In genomic region chr11:44610556-44610955, GRCh38 we compare ENCODE assay signal across 19 cellular contexts. TPM values are rescaled to one million over a fixed set of nuclear protein-coding genes. Genes with fewer than 3 reads are reported as not detected.
A peak's percentile ranks its signal among the peaks of the same experiment; 100 is the strongest.
DNase-seq lines count a peak whose midpoint lies in the region; ATAC-seq lines count a peak whose summit lies in the region.
"Had no signal": no experiment of that assay in that cellular context is flagged by ENCODE, and none has a peak within 500 bp of the region (broad histone marks: within the 10 kb centered on the region; RNA-seq: fewer than 3 reads in every experiment).

No MANE protein-coding gene starts in this region.

- intact Hi-C loops in activated CD4-positive, alpha-beta T cell treated with anti-CD3 and anti-CD28 coated beads for 36 hours (cut with DNase I, micrococcal nuclease): no loop called here
- intact Hi-C loops in Right ventricle myocardium inferior (cut with DNase I): no loop called here

- no peaks in the 10 kb centered on the region for H3K9me2 ChIP-seq in Karpas-422 (replicated peaks; ENCODE audit: insufficient read depth, low read length)

- no peak for DNase-seq in activated CD4-positive, alpha-beta T cell treated with anti-CD3 and anti-CD28 coated beads for 36 hours
- DNase-seq in activated CD4-positive, alpha-beta T cell treated with anti-CD3 and anti-CD28 coated beads, Interleukin-2, amount 50 U/mL, for 1 hour: no peak
- no peak for DNase-seq in Karpas-422
- DNase-seq in activated naive CD4-positive, alpha-beta T cell treated with anti-CD3 and anti-CD28 coated beads, Interleukin-2, amount 50 U/mL, for 72 hours (ENCODE audit: low spot score in 2 of 2): no peak
- DNase-seq in naive thymus-derived CD8-positive, alpha-beta T cell: no peak
- no peak for DNase-seq in Right ventricle myocardium inferior (ENCODE audit: missing footprints)
- DNase-seq in stimulated activated naive CD4-positive, alpha-beta T cell (lab: John Stamatoyannopoulos, UW): no peak
- DNase-seq: BE2C; foreskin melanocyte; islet precursor cell; lower lobe of right lung; NCI-H146; NCI-H2171; NCI-H526; stimulated activated CD4-positive, alpha-beta T cell treated with anti-CD3 and anti-CD28 coated beads, Interleukin-4, amount 100 ng/mL, for 1 hour had no signal

- H3K27me3 ChIP-seq in Karpas-422 (ENCODE audit: low read length): no peaks in the 10 kb centered on the region
- H3K27me3 ChIP-seq: BE2C, cardiac muscle cell, vagina had no signal

- peaks cover 62% of the 10 kb centered on the region for H3K36me3 Mint-ChIP-seq in activated CD4-positive, alpha-beta T cell treated with anti-CD3 and anti-CD28 coated beads for 36 hours (ENCODE audit: low read depth)
- H3K36me3 Mint-ChIP-seq in activated naive CD4-positive, alpha-beta T cell treated with anti-CD3 and anti-CD28 coated beads, Interleukin-2, amount 50 U/mL, for 72 hours: peaks cover 33 to 42% of the 10 kb centered on the region in 2 donors
- peaks cover 0 to 8% (median 2%) of the 10 kb centered on the region in 3 donors for H3K36me3 Mint-ChIP-seq in naive thymus-derived CD8-positive, alpha-beta T cell

- H3K4me3 ChIP-seq in Karpas-422 (ENCODE audit: low read length): no peak overlapping the region
- H3K4me3 ChIP-seq: cardiac muscle cell, lower lobe of right lung, smooth muscle cell, vagina had no signal

- no peak overlapping the region for H3K4me3 Mint-ChIP-seq in activated CD4-positive, alpha-beta T cell treated with anti-CD3 and anti-CD28 coated beads for 36 hours
- peak overlapping the region in 6 of 10 donors; percentile 5 to 69 (median 28) for H3K4me3 Mint-ChIP-seq in naive thymus-derived CD8-positive, alpha-beta T cell

- no peaks in the 10 kb centered on the region for H3K9me3 Mint-ChIP-seq in activated CD4-positive, alpha-beta T cell treated with anti-CD3 and anti-CD28 coated beads for 36 hours (ENCODE audit: low read depth)
- H3K9me3 Mint-ChIP-seq in activated naive CD4-positive, alpha-beta T cell treated with anti-CD3 and anti-CD28 coated beads, Interleukin-2, amount 50 U/mL, for 72 hours: no peaks in the 10 kb centered on the region
- H3K9me3 Mint-ChIP-seq in naive thymus-derived CD8-positive, alpha-beta T cell: no peaks in the 10 kb centered on the region

- H3K4me1 Mint-ChIP-seq in activated CD4-positive, alpha-beta T cell treated with anti-CD3 and anti-CD28 coated beads for 36 hours: peaks cover 91% of the 10 kb centered on the region
- peaks cover 36 to 76% (median 70%) of the 10 kb centered on the region in 4 donors for H3K4me1 Mint-ChIP-seq in naive thymus-derived CD8-positive, alpha-beta T cell

- peak overlapping the region; percentile 65 for H3K4me2 ChIP-seq in Karpas-422 (ENCODE audit: low read depth, low read length, poor library complexity, severe bottlenecking)
- H3K4me2 ChIP-seq: smooth muscle cell had no signal

- peaks cover 98% of the 10 kb centered on the region for H3K4me1 ChIP-seq in Karpas-422 (ENCODE audit: low read length)
- H3K4me1 ChIP-seq: BE2C had no signal

- peak overlapping the region; percentile 66 for H3K9ac ChIP-seq in Karpas-422 (ENCODE audit: low read length)

- H3K9me3 ChIP-seq in Karpas-422 (ENCODE audit: low read length): no peaks in the 10 kb centered on the region
- H3K9me3 ChIP-seq: BE2C, lower lobe of right lung, vagina had no signal

- CTCF ChIA-PET in activated CD4-positive, alpha-beta T cell treated with anti-CD3 and anti-CD28 coated beads for 36 hours (lab: Charles Lee): interaction anchor here (0.7 to 7.5 kb wide), 2 partner anchors 18 to 53 kb away, joined by 3 to 71 read pairs; no protein-coding TSS in a partner anchor

- H4K20me1 ChIP-seq in Karpas-422 (ENCODE audit: insufficient read depth, low read depth, low read length): no peaks in the 10 kb centered on the region

- ATAC-seq in activated CD4-positive, alpha-beta T cell treated with anti-CD3 and anti-CD28 coated beads for 36 hours: no peak
- no peak for ATAC-seq in activated naive CD4-positive, alpha-beta T cell treated with anti-CD3 and anti-CD28 coated beads, Interleukin-2, amount 50 U/mL, for 72 hours
- ATAC-seq in naive thymus-derived CD8-positive, alpha-beta T cell: no peak
- ATAC-seq in HG03571 (IDR thresholded peaks at IDR 0.05; ENCODE audit: unreplicated experiment) (no peak), Right ventricle myocardium inferior (no peak)
- ATAC-seq: lower lobe of right lung had no signal

- peak overlapping the region; percentile 99 for H3K27ac ChIP-seq in Karpas-422 (ENCODE audit: low read length)
- H3K27ac ChIP-seq: cardiac muscle cell, vagina had no signal

- no peak overlapping the region for H2AFZ ChIP-seq in Karpas-422 (ENCODE audit: low read length)

- H3K36me3 ChIP-seq in Karpas-422 (ENCODE audit: insufficient read depth, low read length): no peaks in the 10 kb centered on the region
- H3K36me3 ChIP-seq: BE2C, cardiac muscle cell had no signal

- no peaks in the 10 kb centered on the region for H3K79me2 ChIP-seq in Karpas-422 (ENCODE audit: low read length)

- POLR2A ChIA-PET in activated CD4-positive, alpha-beta T cell treated with anti-CD3 and anti-CD28 coated beads for 36 hours (lab: Charles Lee): interaction anchor here (0.9 kb wide), 1 partner anchor 40 kb away, joined by 4 read pairs; no protein-coding TSS in a partner anchor
- POLR2A ChIA-PET in naive thymus-derived CD8-positive, alpha-beta T cell (lab: Charles Lee): interaction anchor here (1.1 to 7.1 kb wide), 6 partner anchors 12 to 55 kb away, joined by 3 to 70 read pairs (median 26); partner anchors contain the start of gene CD82

- H3K27ac Mint-ChIP-seq in activated CD4-positive, alpha-beta T cell treated with anti-CD3 and anti-CD28 coated beads for 36 hours: peak overlapping the region; percentile 84
- H3K27ac Mint-ChIP-seq in activated naive CD4-positive, alpha-beta T cell treated with anti-CD3 and anti-CD28 coated beads, Interleukin-2, amount 50 U/mL, for 72 hours: peak overlapping the region; percentile 78 to 83
- peak overlapping the region; percentile 4 to 95 (median 90) for H3K27ac Mint-ChIP-seq in naive thymus-derived CD8-positive, alpha-beta T cell

- H3K27me3 Mint-ChIP-seq in activated CD4-positive, alpha-beta T cell treated with anti-CD3 and anti-CD28 coated beads for 36 hours: no peaks in the 10 kb centered on the region
- H3K27me3 Mint-ChIP-seq in naive thymus-derived CD8-positive, alpha-beta T cell: no peaks in the 10 kb centered on the region

RNA-seq across cellular contexts. Expression of gene CD82, which starts 45.1 kb away (rescaled TPM):
- total RNA-seq in activated CD4-positive, alpha-beta T cell treated with anti-CD3 and anti-CD28 coated beads for 36 hours: 100 to 1,000 TPM; 239 to 272 TPM
- 22.2 and 39.5 TPM in 2 replicates for total RNA-seq in Karpas-422 (2014; rRNA removed; shearing (Covaris generic); ENCODE audit: low replicate concordance)
- total RNA-seq in activated naive CD4-positive, alpha-beta T cell treated with anti-CD3 and anti-CD28 coated beads, Interleukin-2, amount 50 U/mL, for 72 hours: 100 to 1,000 TPM; 270 to 324 TPM
- 10 to 100 TPM; 24.1 to 28.7 TPM for total RNA-seq in naive thymus-derived CD8-positive, alpha-beta T cell
- 10 to 100 TPM; 21.1 to 29.9 (median 21.1) TPM for polyA plus RNA-seq in naive thymus-derived CD8-positive, alpha-beta T cell
- total RNA-seq in Right ventricle myocardium inferior: 47.7 TPM
